1 cellular context compared by ENCODE assay signal in genomic region chr17:64508683-64509082, GRCh38.
TF ChIP-seq lines count a peak whose summit lies in the region.

No MANE protein-coding gene starts in this region.

TF ChIP-seq in HCT116, 20 proteins besides CTCF, POLR2A, EP300 and RAD21:
- TF ChIP-seq SRF (IDR thresholded peaks at IDR 0.05; ENCODE audit: low read depth) (no peak), EGR1 (IDR thresholded peaks at IDR 0.05; ENCODE audit: low read depth) (no peak), POLR2AphosphoS5 (IDR thresholded peaks at IDR 0.05; ENCODE audit: low read depth, low read length) (no peak), EZH2 (IDR thresholded peaks at IDR 0.05) (no peak), SIN3A (IDR thresholded peaks at IDR 0.05; ENCODE audit: low read depth) (no peak), MAX (IDR thresholded peaks at IDR 0.05) (no peak), SP1 (IDR thresholded peaks at IDR 0.05; ENCODE audit: low read depth) (no peak), FOSL1 (IDR thresholded peaks at IDR 0.05; ENCODE audit: low read depth) (no peak), YY1 (IDR thresholded peaks at IDR 0.05; ENCODE audit: extremely low read depth, insufficient replicate concordance, low read depth, low read length) (no peak)
